23 cellular contexts compared by ENCODE assay signal in the genomic region with DNA sequence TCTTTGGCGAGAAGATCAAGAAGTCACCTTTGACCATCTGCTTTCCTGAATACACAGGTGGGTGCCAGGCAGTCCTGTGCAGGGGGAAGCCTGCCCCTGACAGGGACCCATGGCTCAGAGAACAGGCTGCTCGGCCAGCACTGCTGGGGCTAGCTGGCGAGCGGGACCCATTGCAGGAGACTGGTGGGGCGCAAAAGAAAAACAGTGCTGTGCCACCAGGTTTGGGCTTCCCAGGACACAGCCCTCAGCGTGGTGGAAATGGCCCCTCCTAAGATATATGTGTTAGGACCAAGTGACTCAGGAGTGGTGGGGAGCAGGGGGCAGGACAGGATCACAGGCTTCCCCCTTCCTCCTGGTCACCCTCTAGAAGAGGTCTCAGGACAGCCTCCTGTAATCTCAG.
DNase-seq lines count a peak whose midpoint lies in the region; ATAC-seq and TF ChIP-seq lines count a peak whose summit lies in the region.
"Had no signal": no experiment of that assay in that cellular context is flagged by ENCODE, and none has a peak within 500 bp of the region (broad histone marks: within the 10 kb centered on the region; RNA-seq: fewer than 3 reads in every experiment).

No MANE protein-coding gene starts in this region.

- H3K4me3 ChIP-seq in BE2C (ENCODE audit: low read depth, low read length) = no peak overlapping the region
- no peak overlapping the region for H3K4me3 ChIP-seq in sigmoid colon
- H3K4me3 ChIP-seq: PC-9 had no signal

- H3K4me1 ChIP-seq in BE2C (peaks cover 7% of the 10 kb centered on the region; the same call in 1 of the 2 replicates), sigmoid colon (peaks cover 0 to 9% (median 8%) of the 10 kb centered on the region in 4 donors)

- no peak overlapping the region for H3K4me3 Mint-ChIP-seq in activated CD4-positive, alpha-beta T cell treated with anti-CD3 and anti-CD28 coated beads, Interleukin-2, amount 10 ng/mL, durations not matched to agents 24 days and 14 days
- no peak overlapping the region for H3K4me3 Mint-ChIP-seq in activated CD4-positive, alpha-beta memory T cell treated with anti-CD3 and anti-CD28 coated beads, Interleukin-2, amount 10 ng/mL, durations not matched to agents 7 days and 5 days

- CTCF ChIA-PET in activated CD4-positive, alpha-beta memory T cell treated with anti-CD3 and anti-CD28 coated beads, Interleukin-2, amount 10 ng/mL, durations not matched to agents 7 days and 5 days (lab: Charles Lee) = no interaction called here

- ATAC-seq in GM19397 (IDR thresholded peaks at IDR 0.05; ENCODE audit: unreplicated experiment) = no peak

- H3K27me3 ChIP-seq in BE2C = no peaks in the 10 kb centered on the region
- no peaks in the 10 kb centered on the region for H3K27me3 ChIP-seq in sigmoid colon

- TF ChIP-seq POLR2A in sigmoid colon (IDR thresholded peaks at IDR 0.05) = no peak

- H3K27ac Mint-ChIP-seq in activated CD4-positive, alpha-beta T cell treated with anti-CD3 and anti-CD28 coated beads, Interleukin-2, amount 10 ng/mL, durations not matched to agents 24 days and 14 days = peak overlapping the region; percentile 1
- no peak overlapping the region for H3K27ac Mint-ChIP-seq in activated CD4-positive, alpha-beta memory T cell treated with anti-CD3 and anti-CD28 coated beads, Interleukin-2, amount 10 ng/mL, durations not matched to agents 7 days and 5 days
- H3K27ac Mint-ChIP-seq: CD8-positive, alpha-beta memory T cell had no signal

- POLR2A ChIA-PET in activated CD4-positive, alpha-beta memory T cell treated with anti-CD3 and anti-CD28 coated beads, Interleukin-2, amount 10 ng/mL, durations not matched to agents 7 days and 5 days (lab: Charles Lee) = no interaction called here

- H3K4me1 Mint-ChIP-seq in activated CD4-positive, alpha-beta T cell treated with anti-CD3 and anti-CD28 coated beads, Interleukin-2, amount 10 ng/mL, durations not matched to agents 24 days and 14 days = peaks cover 10% of the 10 kb centered on the region
- peaks cover 11% of the 10 kb centered on the region for H3K4me1 Mint-ChIP-seq in activated CD4-positive, alpha-beta memory T cell treated with anti-CD3 and anti-CD28 coated beads, Interleukin-2, amount 10 ng/mL, durations not matched to agents 7 days and 5 days

- intact Hi-C loops in activated CD4-positive, alpha-beta T cell treated with anti-CD3 and anti-CD28 coated beads, Interleukin-2, amount 10 ng/mL, durations not matched to agents 24 days and 14 days (cut with micrococcal nuclease) = no loop called here
- intact Hi-C loops in sigmoid colon (cut with DNase I) = no loop called here

- H3K36me3 ChIP-seq in BE2C (peaks cover 37% of the 10 kb centered on the region), sigmoid colon (peaks cover 0 to 31% (median 0%) of the 10 kb centered on the region in 4 donors)

- H3K36me3 Mint-ChIP-seq in activated CD4-positive, alpha-beta T cell treated with anti-CD3 and anti-CD28 coated beads, Interleukin-2, amount 10 ng/mL, durations not matched to agents 24 days and 14 days (ENCODE audit: low read depth) = no peaks in the 10 kb centered on the region
- no peaks in the 10 kb centered on the region for H3K36me3 Mint-ChIP-seq in activated CD4-positive, alpha-beta memory T cell treated with anti-CD3 and anti-CD28 coated beads, Interleukin-2, amount 10 ng/mL, durations not matched to agents 7 days and 5 days (ENCODE audit: low read depth)

- H3K9me3 ChIP-seq in BE2C (no peaks in the 10 kb centered on the region), sigmoid colon (no peaks in the 10 kb centered on the region)

- DNase-seq in activated CD4-positive, alpha-beta T cell treated with anti-CD3 and anti-CD28 coated beads, Interleukin-2, amount 10 ng/mL, durations not matched to agents 24 days and 14 days = no peak
- DNase-seq in activated CD4-positive, alpha-beta T cell treated with anti-CD3 and anti-CD28 coated beads for 4 hours = no peak
- DNase-seq in BE2C (peak; percentile 8), sigmoid colon (peak; percentile 46)
- no peak for DNase-seq in activated CD4-positive, alpha-beta T cell treated with anti-CD3 and anti-CD28 coated beads, Interleukin-2, amount 50 U/mL, for 4 hours
- DNase-seq in activated CD4-positive, alpha-beta memory T cell treated with anti-CD3 and anti-CD28 coated beads, Interleukin-2, amount 10 ng/mL, durations not matched to agents 7 days and 5 days = no peak
- DNase-seq: Calu3; CD8-positive, alpha-beta memory T cell; DMS153; GOT3; HCEC 1CT; KG1; NCI-H1092; NCI-H1436; NCI-H187 treated with DMSO at 0.1 percent for 48 hours; NCI-H226; NCI-H510A treated with DMSO at 0.1 percent for 48 hours; NCI-H748 treated with DMSO at 0.1 percent for 48 hours had no signal

- 84 to 89% methylated on average over 6 of the region's 6 CpGs for WGBS in sigmoid colon, 2 donors

- no peaks in the 10 kb centered on the region for H3K9me3 Mint-ChIP-seq in activated CD4-positive, alpha-beta T cell treated with anti-CD3 and anti-CD28 coated beads, Interleukin-2, amount 10 ng/mL, durations not matched to agents 24 days and 14 days
- H3K9me3 Mint-ChIP-seq in activated CD4-positive, alpha-beta memory T cell treated with anti-CD3 and anti-CD28 coated beads, Interleukin-2, amount 10 ng/mL, durations not matched to agents 7 days and 5 days = no peaks in the 10 kb centered on the region
- H3K9me3 Mint-ChIP-seq: CD8-positive, alpha-beta memory T cell had no signal

- H3K27ac ChIP-seq in cingulate gyrus (ENCODE audit: low read depth, low read length) (peak overlapping the region; percentile 3), sigmoid colon (no peak overlapping the region)
- H3K27ac ChIP-seq: 22Rv1, PC-9, RWPE1 had no signal

- peaks cover 2% of the 10 kb centered on the region for H3K27me3 Mint-ChIP-seq in activated CD4-positive, alpha-beta T cell treated with anti-CD3 and anti-CD28 coated beads, Interleukin-2, amount 10 ng/mL, durations not matched to agents 24 days and 14 days
- H3K27me3 Mint-ChIP-seq in activated CD4-positive, alpha-beta memory T cell treated with anti-CD3 and anti-CD28 coated beads, Interleukin-2, amount 10 ng/mL, durations not matched to agents 7 days and 5 days = peaks cover 2% of the 10 kb centered on the region
- H3K27me3 Mint-ChIP-seq: CD8-positive, alpha-beta memory T cell had no signal

- TF ChIP-seq EP300 in sigmoid colon (IDR thresholded peaks at IDR 0.05) = no peak

- TF ChIP-seq CTCF in BE2C (IDR thresholded peaks at IDR 0.05; ENCODE audit: low read depth, low read length) (no peak), sigmoid colon (IDR thresholded peaks at IDR 0.05) (no peak)

Comparison
In these comparisons a context has a peak if more than half of its experiments do, and no peak if none do; other contexts are left out.
1. DNase-seq: peak in BE2C (single experiment) and sigmoid colon (single experiment); none in activated CD4-positive, alpha-beta T cell treated with anti-CD3 and anti-CD28 coated beads, Interleukin-2, amount 10 ng/mL, durations not matched to agents 24 days and 14 days (single experiment), activated CD4-positive, alpha-beta T cell treated with anti-CD3 and anti-CD28 coated beads for 4 hours (0 of 2), activated CD4-positive, alpha-beta T cell treated with anti-CD3 and anti-CD28 coated beads, Interleukin-2, amount 50 U/mL, for 4 hours (0 of 2) and activated CD4-positive, alpha-beta memory T cell treated with anti-CD3 and anti-CD28 coated beads, Interleukin-2, amount 10 ng/mL, durations not matched to agents 7 days and 5 days (single experiment).